Comparison of ENCODE assay signal across 12 cellular contexts in the genomic region with DNA sequence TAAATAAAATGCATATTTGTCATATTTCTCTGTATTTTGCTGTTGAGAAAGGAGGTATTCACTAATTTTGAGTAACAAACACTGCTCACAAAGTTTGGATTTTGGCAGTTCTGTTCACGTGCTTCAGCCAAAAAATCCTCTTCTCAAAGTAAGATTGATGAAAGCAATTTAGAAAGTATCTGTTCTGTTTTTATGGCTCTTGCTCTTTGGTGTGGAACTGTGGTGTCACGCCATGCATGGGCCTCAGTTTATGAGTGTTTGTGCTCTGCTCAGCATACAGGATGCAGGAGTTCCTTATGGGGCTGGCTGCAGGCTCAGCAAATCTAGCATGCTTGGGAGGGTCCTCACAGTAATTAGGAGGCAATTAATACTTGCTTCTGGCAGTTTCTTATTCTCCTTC. TPM values are rescaled to one million over a fixed set of nuclear protein-coding genes. Genes with fewer than 3 reads are reported as not detected.
A peak's percentile ranks its signal among the peaks of the same experiment; 100 is the strongest.
DNase-seq lines count a peak whose midpoint lies in the region; ATAC-seq lines count a peak whose summit lies in the region.
"Had no signal": no experiment of that assay in that cellular context is flagged by ENCODE, and none has a peak within 500 bp of the region (broad histone marks: within the 10 kb centered on the region; RNA-seq: fewer than 3 reads in every experiment).

No MANE protein-coding gene starts in this region.

- no peaks in the 10 kb centered on the region for H3K27me3 Mint-ChIP-seq in CD4-positive, CD25-positive, alpha-beta regulatory T cell
- H3K27me3 Mint-ChIP-seq in T-helper 1 cell treated with Interleukin-12 subunit alpha and Interleukin-12 subunit beta and Interleukin-4 antibody, amounts not matched to agents 30 μg/mL and 1 μg/mL, for 36 hours (ENCODE audit: low read depth), result no peaks in the 10 kb centered on the region

- no peaks in the 10 kb centered on the region for H3K36me3 ChIP-seq in CD4-positive, CD25-positive, alpha-beta regulatory T cell (ENCODE audit: control insufficient read depth, insufficient read depth, low read length)

- H3K27ac ChIP-seq in CD4-positive, CD25-positive, alpha-beta regulatory T cell (ENCODE audit: insufficient read depth, low read length, poor library complexity, severe bottlenecking), result no peak overlapping the region

- H3K4me3 Mint-ChIP-seq in CD4-positive, CD25-positive, alpha-beta regulatory T cell, result peak overlapping the region; percentile 16 to 80 (median 52)
- peak overlapping the region; percentile 40 for H3K4me3 Mint-ChIP-seq in T-helper 1 cell treated with Interleukin-12 subunit alpha and Interleukin-12 subunit beta and Interleukin-4 antibody, amounts not matched to agents 30 μg/mL and 1 μg/mL, for 36 hours

- no peak overlapping the region for H3K27ac Mint-ChIP-seq in CD4-positive, CD25-positive, alpha-beta regulatory T cell
- peak overlapping the region; percentile 76 for H3K27ac Mint-ChIP-seq in T-helper 1 cell treated with Interleukin-12 subunit alpha and Interleukin-12 subunit beta and Interleukin-4 antibody, amounts not matched to agents 30 μg/mL and 1 μg/mL, for 36 hours

- H3K4me1 Mint-ChIP-seq in CD4-positive, CD25-positive, alpha-beta regulatory T cell, result peaks cover 24 to 52% (median 39%) of the 10 kb centered on the region in 4 donors
- H3K4me1 Mint-ChIP-seq in T-helper 1 cell treated with Interleukin-12 subunit alpha and Interleukin-12 subunit beta and Interleukin-4 antibody, amounts not matched to agents 30 μg/mL and 1 μg/mL, for 36 hours (ENCODE audit: low read depth), result peaks cover 39% of the 10 kb centered on the region

- H3K9me3 Mint-ChIP-seq in CD4-positive, CD25-positive, alpha-beta regulatory T cell, result no peaks in the 10 kb centered on the region
- H3K9me3 Mint-ChIP-seq in T-helper 1 cell treated with Interleukin-12 subunit alpha and Interleukin-12 subunit beta and Interleukin-4 antibody, amounts not matched to agents 30 μg/mL and 1 μg/mL, for 36 hours, result no peaks in the 10 kb centered on the region

- DNase-seq in CD4-positive, CD25-positive, alpha-beta regulatory T cell, result no peak
- DNase-seq in HT-29 (ENCODE audit: low spot score) (no peak), COLO668 (lab: John Stamatoyannopoulos, UW; ENCODE audit: unreplicated experiment) (no peak), ureter (ENCODE audit: low spot score) (no peak)
- DNase-seq: erythroblast, left ventricle myocardium superior, NCI-H1417 had no signal

- no peaks in the 10 kb centered on the region for H3K27me3 ChIP-seq in CD4-positive, CD25-positive, alpha-beta regulatory T cell (ENCODE audit: control insufficient read depth, insufficient read depth, low read length)

- ATAC-seq in CD4-positive, CD25-positive, alpha-beta regulatory T cell (ENCODE audit: low read depth in 2 of 2), result no peak
- ATAC-seq in GM18858 (IDR thresholded peaks at IDR 0.05; ENCODE audit: unreplicated experiment) (peak; percentile 34), HG02759 (IDR thresholded peaks at IDR 0.05; ENCODE audit: unreplicated experiment) (peak; percentile 27), HG02840 (IDR thresholded peaks at IDR 0.05; ENCODE audit: low FRiP score, unreplicated experiment) (no peak)
- ATAC-seq: left ventricle myocardium superior had no signal

- peaks cover 30% of the 10 kb centered on the region for H3K4me1 ChIP-seq in CD4-positive, CD25-positive, alpha-beta regulatory T cell (ENCODE audit: control insufficient read depth, insufficient read depth, low read length, poor library complexity, severe bottlenecking)

- no peaks in the 10 kb centered on the region for H3K9me3 ChIP-seq in CD4-positive, CD25-positive, alpha-beta regulatory T cell (ENCODE audit: control insufficient read depth in 2 of 2, low read length in 2 of 2)

- H3K36me3 Mint-ChIP-seq in CD4-positive, CD25-positive, alpha-beta regulatory T cell, result peaks cover 4% of the 10 kb centered on the region
- peaks cover 8% of the 10 kb centered on the region for H3K36me3 Mint-ChIP-seq in T-helper 1 cell treated with Interleukin-12 subunit alpha and Interleukin-12 subunit beta and Interleukin-4 antibody, amounts not matched to agents 30 μg/mL and 1 μg/mL, for 36 hours (ENCODE audit: low read depth)

- H3K4me3 ChIP-seq in CD4-positive, CD25-positive, alpha-beta regulatory T cell (ENCODE audit: low read depth, low read length), result no peak overlapping the region

RNA-seq across cellular contexts. Expression of a gene that starts 3.3 kb away (rescaled TPM):
- total RNA-seq in CD4-positive, CD25-positive, alpha-beta regulatory T cell, result 101 TPM
- 10 to 100 TPM in 1 of 4 donors, 1 to 10 TPM in 3; 4.8 to 16.0 (median 6.0) TPM for polyA plus RNA-seq in CD4-positive, CD25-positive, alpha-beta regulatory T cell
- 16.8 and 33.4 TPM in 2 replicates for total RNA-seq in HT-29 (2014; rRNA removed; shearing (Covaris generic))
- total RNA-seq in ureter, result 109 TPM

RNA-seq across cellular contexts. Expression of a gene that starts 3.5 kb away (rescaled TPM):
- not detected for total RNA-seq in CD4-positive, CD25-positive, alpha-beta regulatory T cell
- polyA plus RNA-seq in CD4-positive, CD25-positive, alpha-beta regulatory T cell, result not detected
- total RNA-seq in HT-29 (2014; rRNA removed; shearing (Covaris generic)), result not detected in 2 replicates
- total RNA-seq in ureter, result not detected
- total RNA-seq: left ventricle myocardium superior, subcutaneous adipose tissue had no signal

Comparison
In these comparisons a context has a peak if more than half of its experiments do, and no peak if none do; other contexts are left out.
1. ATAC-seq: peak in GM18858 (single experiment) and HG02759 (single experiment); none in CD4-positive, CD25-positive, alpha-beta regulatory T cell (0 of 2) and HG02840 (single experiment).